8 cellular contexts compared by ENCODE assay signal in the genomic region with DNA sequence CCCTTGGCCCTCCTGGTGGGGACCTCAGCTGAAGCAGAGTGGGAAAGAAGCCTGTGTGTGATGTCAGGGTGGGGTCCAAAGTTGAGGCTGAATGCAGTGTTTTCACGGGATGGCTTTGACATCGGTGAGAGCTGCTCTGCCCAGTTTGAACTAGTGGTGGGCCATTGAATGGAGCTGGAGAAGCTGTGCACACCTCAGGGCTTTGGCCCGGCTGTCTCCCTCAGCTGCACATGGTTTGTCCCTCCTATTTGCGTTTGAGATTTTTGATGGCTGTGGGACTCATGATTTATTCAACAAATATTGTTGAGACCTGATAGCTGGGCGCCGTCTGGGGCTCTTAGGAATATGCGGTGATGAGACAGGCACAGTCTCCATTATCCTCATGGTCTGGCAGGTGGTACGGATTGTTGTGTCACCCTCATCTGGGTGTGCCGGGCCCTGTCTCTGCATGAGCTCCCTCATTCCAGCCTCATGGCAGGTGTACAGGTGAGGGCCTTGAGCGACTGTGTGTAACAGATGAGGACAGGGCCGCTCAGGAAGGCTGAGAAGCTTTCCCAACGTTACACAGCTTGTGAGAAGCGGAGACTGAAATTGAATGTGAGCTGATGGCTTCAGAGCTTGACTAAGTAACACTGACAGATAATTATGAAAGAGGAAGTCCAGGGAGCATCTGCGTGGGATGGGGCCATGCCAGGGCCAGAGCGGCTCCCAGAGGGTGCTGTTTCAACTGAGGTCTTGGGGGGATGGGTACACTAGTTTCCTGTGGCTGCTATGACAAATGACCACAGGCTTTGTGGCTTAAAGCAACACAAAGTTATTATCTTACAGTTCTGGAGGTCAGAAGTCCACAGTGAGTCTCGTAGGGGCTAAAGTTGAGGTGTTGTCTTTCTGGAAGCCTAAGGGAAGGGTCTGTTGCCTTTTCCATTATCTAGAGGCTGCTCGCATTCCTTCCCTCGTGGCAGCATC. TPM values are rescaled to one million over a fixed set of nuclear protein-coding genes. Genes with fewer than 3 reads are reported as not detected.
DNase-seq lines count a peak whose midpoint lies in the region; ATAC-seq and TF ChIP-seq lines count a peak whose summit lies in the region.

No MANE protein-coding gene starts in this region.

- H3K27ac Mint-ChIP-seq in activated T-helper 17 cell treated with anti-CD3 and anti-CD28 coated beads, Interleukin-2, amount 50 U/mL, for 72 hours: peak overlapping the region; percentile 17

- H3K4me1 ChIP-seq in lung (ENCODE audit: control insufficient read depth in 2 of 2, insufficient read depth in 2 of 2, low read length in 2 of 2) (peaks cover 0 to 42% of the 10 kb centered on the region in 2 donors), HAP-1 (no peaks in the 10 kb centered on the region)

- no peaks in the 10 kb centered on the region for H3K9me3 Mint-ChIP-seq in activated T-helper 17 cell treated with anti-CD3 and anti-CD28 coated beads, Interleukin-2, amount 50 U/mL, for 72 hours

- no peaks in the 10 kb centered on the region for H3K9me3 ChIP-seq in lung (ENCODE audit: control insufficient read depth in 2 of 2, insufficient read depth in 1 of 2, low read length in 1 of 2)
- no peaks in the 10 kb centered on the region for H3K9me3 ChIP-seq in HAP-1

- peaks cover 33% of the 10 kb centered on the region for H3K4me1 Mint-ChIP-seq in activated T-helper 17 cell treated with anti-CD3 and anti-CD28 coated beads, Interleukin-2, amount 50 U/mL, for 72 hours

- no peak for TF ChIP-seq CTCF in lung (IDR thresholded peaks at IDR 0.05; ENCODE audit: control extremely low read depth, extremely low read depth)

- H3K4me3 Mint-ChIP-seq in activated T-helper 17 cell treated with anti-CD3 and anti-CD28 coated beads, Interleukin-2, amount 50 U/mL, for 72 hours: peak overlapping the region; percentile 44

- H3K36me3 ChIP-seq in lung (ENCODE audit: control insufficient read depth in 2 of 2, insufficient read depth in 2 of 2, low read length in 2 of 2) (no peaks in the 10 kb centered on the region), HAP-1 (replicated peaks) (no peaks in the 10 kb centered on the region; the same call in 1 of the 2 replicates)

- WGBS in lung, 2 donors: 42 to 63% methylated on average over 18 of the region's 18 CpGs

- H3K4me3 ChIP-seq in lung (no peak overlapping the region), HAP-1 (no peak overlapping the region)

- in situ Hi-C loops in HAP-1 (cut with MboI; ENCODE audit: low sequenced_read_pairs): no loop called here

- peak overlapping the region in 1 of 2 donors; percentile 67 for H3K27ac ChIP-seq in lung (ENCODE audit: low read depth in 1 of 2, low read length in 1 of 2)

- H3K27me3 ChIP-seq in lung (ENCODE audit: control insufficient read depth, insufficient read depth): no peaks in the 10 kb centered on the region
- no peaks in the 10 kb centered on the region for H3K27me3 ChIP-seq in HAP-1 (ENCODE audit: low read depth)

- ATAC-seq in GM21576 (IDR thresholded peaks at IDR 0.05; ENCODE audit: unreplicated experiment): peak; percentile 81
- ATAC-seq in activated T-helper 17 cell treated with anti-CD3 and anti-CD28 coated beads, Interleukin-2, amount 50 U/mL, for 72 hours (replicated peaks): peak; percentile 89
- ATAC-seq in lung (ENCODE audit: insufficient read depth, low FRiP score): peak; percentile 72

- no peaks in the 10 kb centered on the region for H3K36me3 Mint-ChIP-seq in activated T-helper 17 cell treated with anti-CD3 and anti-CD28 coated beads, Interleukin-2, amount 50 U/mL, for 72 hours (ENCODE audit: low read depth)

- DNase-seq in NCI-H2171 treated with DMSO at 0.1 percent for 48 hours (lab: John Stamatoyannopoulos, UW) (peak; percentile 11), NCI-H2171 (lab: John Stamatoyannopoulos, UW) (no peak), HUDEP-2 (lab: John Stamatoyannopoulos, UW; ENCODE audit: unreplicated experiment in 76 of 76) (peak in 66 of 76 experiments; percentile 11 to 85 (median 56)), lung (ENCODE audit: low spot score) (peak; percentile 74), cerebellar nuclear complex (lab: John Stamatoyannopoulos, UW) (no peak), HAP-1 (ENCODE audit: low spot score in 2 of 2) (no peak)

- no peaks in the 10 kb centered on the region for H3K27me3 Mint-ChIP-seq in activated T-helper 17 cell treated with anti-CD3 and anti-CD28 coated beads, Interleukin-2, amount 50 U/mL, for 72 hours

RNA-seq across cellular contexts. Expression of a gene that starts 36.5 kb away (rescaled TPM):
- total RNA-seq in activated T-helper 17 cell treated with anti-CD3 and anti-CD28 coated beads, Interleukin-2, amount 50 U/mL, for 72 hours: 10 to 100 TPM; 28.5 to 57.5 TPM
- 10 to 100 TPM; 55.7 to 80.5 TPM for total RNA-seq in lung
- polyA plus RNA-seq in lung: 10 to 100 TPM; 11.8 to 41.4 TPM

Comparison
In these comparisons a context has a peak if more than half of its experiments do, and no peak if none do; other contexts are left out.
1. DNase-seq: peak in NCI-H2171 treated with DMSO at 0.1 percent for 48 hours (single experiment), HUDEP-2 (66 of 76) and lung (single experiment); none in NCI-H2171 (single experiment), cerebellar nuclear complex (0 of 2) and HAP-1 (0 of 2).
2. Peak in every context shown above with its lines, with median percentiles within 50 percentile points of each other: ATAC-seq.